Comparison of ENCODE assay signal across 8 cellular contexts in genomic region chr17:67629963-67630320, GRCh38.
A peak's percentile ranks its signal among the peaks of the same experiment; 100 is the strongest.
DNase-seq lines count a peak whose midpoint lies in the region; ATAC-seq and TF ChIP-seq lines count a peak whose summit lies in the region.

No MANE protein-coding gene starts in this region.

- no peak overlapping the region for H3K27ac Mint-ChIP-seq in activated CD8-positive, alpha-beta T cell treated with anti-CD3 and anti-CD28 coated beads, Interleukin-2, amount 10 ng/mL, durations not matched to agents 7 days and 5 days
- H3K27ac Mint-ChIP-seq in activated CD8-positive, alpha-beta T cell treated with anti-CD3 and anti-CD28 coated beads for 36 hours, result no peak overlapping the region
- no peak overlapping the region for H3K27ac Mint-ChIP-seq in effector memory CD8-positive, alpha-beta T cell
- peak overlapping the region; percentile 29 for H3K27ac Mint-ChIP-seq in nephron progenitor cell

- no peaks in the 10 kb centered on the region for H3K9me3 Mint-ChIP-seq in activated CD8-positive, alpha-beta T cell treated with anti-CD3 and anti-CD28 coated beads, Interleukin-2, amount 10 ng/mL, durations not matched to agents 7 days and 5 days (ENCODE audit: insufficient read depth)
- no peaks in the 10 kb centered on the region for H3K9me3 Mint-ChIP-seq in activated CD8-positive, alpha-beta T cell treated with anti-CD3 and anti-CD28 coated beads for 36 hours
- H3K9me3 Mint-ChIP-seq in effector memory CD8-positive, alpha-beta T cell, result no peaks in the 10 kb centered on the region
- H3K9me3 Mint-ChIP-seq in nephron progenitor cell, result peaks cover 11% of the 10 kb centered on the region

- H3K36me3 Mint-ChIP-seq in activated CD8-positive, alpha-beta T cell treated with anti-CD3 and anti-CD28 coated beads, Interleukin-2, amount 10 ng/mL, durations not matched to agents 7 days and 5 days (ENCODE audit: low read depth), result peaks cover 24% of the 10 kb centered on the region
- peaks cover 14% of the 10 kb centered on the region for H3K36me3 Mint-ChIP-seq in activated CD8-positive, alpha-beta T cell treated with anti-CD3 and anti-CD28 coated beads for 36 hours (ENCODE audit: low read depth)
- peaks cover 45% of the 10 kb centered on the region for H3K36me3 Mint-ChIP-seq in effector memory CD8-positive, alpha-beta T cell (ENCODE audit: insufficient read depth)
- peaks cover 11% of the 10 kb centered on the region for H3K36me3 Mint-ChIP-seq in nephron progenitor cell (ENCODE audit: low read depth)

- no peak for ATAC-seq in activated CD8-positive, alpha-beta T cell treated with anti-CD3 and anti-CD28 coated beads, Interleukin-2, amount 10 ng/mL, durations not matched to agents 7 days and 5 days
- ATAC-seq in activated CD8-positive, alpha-beta T cell treated with anti-CD3 and anti-CD28 coated beads for 36 hours, result no peak
- ATAC-seq in effector memory CD8-positive, alpha-beta T cell (replicated peaks), result peak; percentile 46
- ATAC-seq in GM19397 (IDR thresholded peaks at IDR 0.05; ENCODE audit: unreplicated experiment), result no peak

- H3K27me3 Mint-ChIP-seq in activated CD8-positive, alpha-beta T cell treated with anti-CD3 and anti-CD28 coated beads, Interleukin-2, amount 10 ng/mL, durations not matched to agents 7 days and 5 days (ENCODE audit: low read depth), result no peaks in the 10 kb centered on the region
- H3K27me3 Mint-ChIP-seq in activated CD8-positive, alpha-beta T cell treated with anti-CD3 and anti-CD28 coated beads for 36 hours, result no peaks in the 10 kb centered on the region
- H3K27me3 Mint-ChIP-seq in effector memory CD8-positive, alpha-beta T cell, result no peaks in the 10 kb centered on the region
- peaks cover 4% of the 10 kb centered on the region for H3K27me3 Mint-ChIP-seq in nephron progenitor cell (ENCODE audit: low read depth, poor library complexity)

- CTCF ChIA-PET in activated CD8-positive, alpha-beta T cell treated with anti-CD3 and anti-CD28 coated beads, Interleukin-2, amount 10 ng/mL, durations not matched to agents 7 days and 5 days (lab: Charles Lee), result interaction anchor here (0.7 to 4.3 kb wide), 8 partner anchors 26 to 270 kb away, joined by 3 to 43 read pairs (median 3); partner anchors contain the start of gene PITPNC1
- CTCF ChIA-PET in activated CD8-positive, alpha-beta T cell treated with anti-CD3 and anti-CD28 coated beads for 36 hours (lab: Charles Lee), result interaction anchor here (1.0 to 4.4 kb wide), 5 partner anchors 18 to 256 kb away, joined by 3 to 43 read pairs (median 5); no protein-coding TSS in a partner anchor

- POLR2A ChIA-PET in activated CD8-positive, alpha-beta T cell treated with anti-CD3 and anti-CD28 coated beads, Interleukin-2, amount 10 ng/mL, durations not matched to agents 7 days and 5 days (lab: Charles Lee), result interaction anchor here (0.6 kb wide), 1 partner anchor 189 kb away, joined by 3 read pairs; no protein-coding TSS in a partner anchor
- POLR2A ChIA-PET in activated CD8-positive, alpha-beta T cell treated with anti-CD3 and anti-CD28 coated beads for 36 hours (lab: Charles Lee), result interaction anchor here (0.6 kb wide), 1 partner anchor 139 kb away, joined by 3 read pairs; no protein-coding TSS in a partner anchor

- H3K4me3 Mint-ChIP-seq in activated CD8-positive, alpha-beta T cell treated with anti-CD3 and anti-CD28 coated beads, Interleukin-2, amount 10 ng/mL, durations not matched to agents 7 days and 5 days, result no peak overlapping the region
- H3K4me3 Mint-ChIP-seq in activated CD8-positive, alpha-beta T cell treated with anti-CD3 and anti-CD28 coated beads for 36 hours, result no peak overlapping the region
- H3K4me3 Mint-ChIP-seq in effector memory CD8-positive, alpha-beta T cell, result no peak overlapping the region
- no peak overlapping the region for H3K4me3 Mint-ChIP-seq in nephron progenitor cell

- peak; percentile 24 for DNase-seq in activated CD8-positive, alpha-beta T cell treated with anti-CD3 and anti-CD28 coated beads, Interleukin-2, amount 10 ng/mL, durations not matched to agents 7 days and 5 days
- no peak for DNase-seq in activated CD8-positive, alpha-beta T cell treated with anti-CD3 and anti-CD28 coated beads for 36 hours
- DNase-seq in NCI-H460 (ENCODE audit: extremely low read depth, low read depth) (peak; percentile 20), nephron progenitor cell (no peak), NCI-H1930 (lab: John Stamatoyannopoulos, UW) (no peak)
- DNase-seq in effector memory CD8-positive, alpha-beta T cell, result no peak
- DNase-seq in effector CD4-positive, alpha-beta T cell, result no peak

- H3K4me1 Mint-ChIP-seq in activated CD8-positive, alpha-beta T cell treated with anti-CD3 and anti-CD28 coated beads, Interleukin-2, amount 10 ng/mL, durations not matched to agents 7 days and 5 days (ENCODE audit: low read depth), result no peaks in the 10 kb centered on the region
- H3K4me1 Mint-ChIP-seq in activated CD8-positive, alpha-beta T cell treated with anti-CD3 and anti-CD28 coated beads for 36 hours (ENCODE audit: low read depth), result no peaks in the 10 kb centered on the region
- H3K4me1 Mint-ChIP-seq in effector memory CD8-positive, alpha-beta T cell (ENCODE audit: low read depth in 2 of 2), result peaks cover 11 to 12% of the 10 kb centered on the region in 2 donors
- peaks cover 35% of the 10 kb centered on the region for H3K4me1 Mint-ChIP-seq in nephron progenitor cell

- intact Hi-C loops in activated CD8-positive, alpha-beta T cell treated with anti-CD3 and anti-CD28 coated beads for 36 hours (cut with micrococcal nuclease), result no loop called here

- no peak for TF ChIP-seq CTCF in activated CD8-positive, alpha-beta T cell treated with anti-CD3 and anti-CD28 coated beads for 36 hours (IDR thresholded peaks at IDR 0.05)
- peak; percentile 22 for TF ChIP-seq CTCF in nephron progenitor cell (IDR thresholded peaks at IDR 0.05)

Comparison
In these comparisons a context has a peak if more than half of its experiments do, and no peak if none do; other contexts are left out.
1. DNase-seq: peak in activated CD8-positive, alpha-beta T cell treated with anti-CD3 and anti-CD28 coated beads, Interleukin-2, amount 10 ng/mL, durations not matched to agents 7 days and 5 days (single experiment) and NCI-H460 (single experiment); none in activated CD8-positive, alpha-beta T cell treated with anti-CD3 and anti-CD28 coated beads for 36 hours (single experiment), effector memory CD8-positive, alpha-beta T cell (0 of 3), nephron progenitor cell (single experiment), effector CD4-positive, alpha-beta T cell (single experiment) and NCI-H1930 (0 of 2).